ENCODE assay signal across 24 cellular contexts in the genomic region with DNA sequence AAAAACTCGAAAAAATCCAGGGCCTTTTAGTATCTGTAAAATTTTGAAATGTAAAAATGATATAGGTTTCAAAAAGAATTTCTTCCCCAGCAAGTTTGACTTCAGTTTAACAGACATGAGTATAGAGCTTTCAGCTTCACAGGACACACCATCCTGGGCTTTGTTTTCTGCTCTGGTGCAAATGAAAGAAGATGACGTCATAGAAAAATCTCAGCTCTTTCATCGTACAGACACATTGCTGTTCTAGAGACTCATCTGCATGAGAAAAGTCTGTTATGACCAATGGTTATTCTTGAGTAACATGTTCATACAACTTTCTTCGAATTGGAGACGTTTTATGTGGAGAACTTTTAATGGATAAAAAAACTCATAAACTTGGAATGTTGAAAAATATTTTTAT.
DNase-seq lines count a peak whose midpoint lies in the region; TF ChIP-seq lines count a peak whose summit lies in the region.
"Had no signal": no experiment of that assay in that cellular context is flagged by ENCODE, and none has a peak within 500 bp of the region (broad histone marks: within the 10 kb centered on the region; RNA-seq: fewer than 3 reads in every experiment).

No MANE protein-coding gene starts in this region.

- H3K4me1 ChIP-seq in neuron (ENCODE audit: insufficient read depth, low read length): peaks cover 10% of the 10 kb centered on the region
- H3K4me1 ChIP-seq: thyroid gland had no signal

- H3K4me1 Mint-ChIP-seq in activated CD4-positive, alpha-beta T cell treated with anti-CD3 and anti-CD28 coated beads, Interleukin-2, amount 10 ng/mL, durations not matched to agents 24 days and 14 days: no peaks in the 10 kb centered on the region
- H3K4me1 Mint-ChIP-seq: B cell had no signal

- peaks cover 9% of the 10 kb centered on the region for H3K27me3 Mint-ChIP-seq in activated CD4-positive, alpha-beta T cell treated with anti-CD3 and anti-CD28 coated beads, Interleukin-2, amount 10 ng/mL, durations not matched to agents 24 days and 14 days

- intact Hi-C loops in activated CD4-positive, alpha-beta T cell treated with anti-CD3 and anti-CD28 coated beads, Interleukin-2, amount 10 ng/mL, durations not matched to agents 24 days and 14 days (cut with micrococcal nuclease): no loop called here

- no peaks in the 10 kb centered on the region for H3K27me3 ChIP-seq in neuron (ENCODE audit: insufficient read depth, low read length)
- H3K27me3 ChIP-seq: thyroid gland had no signal

- no peak for TF ChIP-seq CTCF in epithelial cell of esophagus (IDR thresholded peaks at IDR 0.05; ENCODE audit: insufficient read depth, low read depth, low read length, missing control alignments)

- H3K9me3 ChIP-seq in neuron (ENCODE audit: low read length): no peaks in the 10 kb centered on the region
- H3K9me3 ChIP-seq: thyroid gland had no signal

- no peaks in the 10 kb centered on the region for H3K9me3 Mint-ChIP-seq in activated CD4-positive, alpha-beta T cell treated with anti-CD3 and anti-CD28 coated beads, Interleukin-2, amount 10 ng/mL, durations not matched to agents 24 days and 14 days
- H3K9me3 Mint-ChIP-seq: activated CD8-positive, alpha-beta T cell treated with anti-CD3 and anti-CD28 coated beads for 36 hours; HFFc6 had no signal

- DNase-seq in NCI-H2107 treated with DMSO at 0.1 percent for 48 hours (lab: John Stamatoyannopoulos, UW; ENCODE audit: unreplicated experiment) (peak; percentile 2), NCI-H2107 (lab: John Stamatoyannopoulos, UW) (no peak), LHCN-M2 (ENCODE audit: low read depth) (peak; percentile 2), epithelial cell of esophagus (ENCODE audit: low read depth) (peak; percentile 72), amniotic stem cell (lab: John Stamatoyannopoulos, UW) (no peak), AG08396 (ENCODE audit: low spot score) (no peak)
- DNase-seq in activated CD4-positive, alpha-beta T cell treated with anti-CD3 and anti-CD28 coated beads, Interleukin-2, amount 10 ng/mL, durations not matched to agents 24 days and 14 days: no peak
- DNase-seq: 8988T; activated CD8-positive, alpha-beta T cell treated with anti-CD3 and anti-CD28 coated beads for 36 hours; activated gamma-delta T cell treated with Interleukin-2 at 50 U/mL for 16 hours; DMS79; HFFc6; hypothalamus; Kasumi-1; NCI-H1092 treated with DMSO at 0.1 percent for 48 hours; NCI-H2081; NCI-H526 treated with DMSO at 0.1 percent for 48 hours; occipital lobe; stimulated activated CD4-positive, alpha-beta T cell treated with anti-CD3 and anti-CD28 coated beads, Interleukin-4, amount 100 ng/mL, for 1 hour; stimulated activated naive CD4-positive, alpha-beta T cell treated with Interleukin-2 at 50 U/mL for 16 hours; SW 1271; thyroid gland had no signal

- H3K4me3 Mint-ChIP-seq in activated CD4-positive, alpha-beta T cell treated with anti-CD3 and anti-CD28 coated beads, Interleukin-2, amount 10 ng/mL, durations not matched to agents 24 days and 14 days: no peak overlapping the region
- H3K4me3 Mint-ChIP-seq: activated CD8-positive, alpha-beta T cell treated with anti-CD3 and anti-CD28 coated beads for 36 hours; B cell; HFFc6 had no signal

- H3K27ac Mint-ChIP-seq in activated CD4-positive, alpha-beta T cell treated with anti-CD3 and anti-CD28 coated beads, Interleukin-2, amount 10 ng/mL, durations not matched to agents 24 days and 14 days: no peak overlapping the region
- H3K27ac Mint-ChIP-seq: activated CD8-positive, alpha-beta T cell treated with anti-CD3 and anti-CD28 coated beads for 36 hours; B cell; HFFc6 had no signal

- H3K4me3 ChIP-seq in epithelial cell of esophagus (ENCODE audit: low read length): no peak overlapping the region
- no peak overlapping the region for H3K4me3 ChIP-seq in neuron (ENCODE audit: low read length)
- H3K4me3 ChIP-seq: thyroid gland had no signal

- peak overlapping the region; percentile 36 for H2AFZ ChIP-seq in neuron (ENCODE audit: low read depth, low read length)

- H3K36me3 ChIP-seq in neuron (ENCODE audit: insufficient read depth, low read length): no peaks in the 10 kb centered on the region
- H3K36me3 ChIP-seq: thyroid gland had no signal

- H3K36me3 Mint-ChIP-seq in activated CD4-positive, alpha-beta T cell treated with anti-CD3 and anti-CD28 coated beads, Interleukin-2, amount 10 ng/mL, durations not matched to agents 24 days and 14 days (ENCODE audit: low read depth): no peaks in the 10 kb centered on the region

Comparison
In these comparisons a context has a peak if more than half of its experiments do, and no peak if none do; other contexts are left out.
1. DNase-seq: peak in NCI-H2107 treated with DMSO at 0.1 percent for 48 hours (single experiment), LHCN-M2 (single experiment) and epithelial cell of esophagus (single experiment); none in NCI-H2107 (single experiment), activated CD4-positive, alpha-beta T cell treated with anti-CD3 and anti-CD28 coated beads, Interleukin-2, amount 10 ng/mL, durations not matched to agents 24 days and 14 days (single experiment), amniotic stem cell (single experiment) and AG08396 (single experiment).